In the genomic region with DNA sequence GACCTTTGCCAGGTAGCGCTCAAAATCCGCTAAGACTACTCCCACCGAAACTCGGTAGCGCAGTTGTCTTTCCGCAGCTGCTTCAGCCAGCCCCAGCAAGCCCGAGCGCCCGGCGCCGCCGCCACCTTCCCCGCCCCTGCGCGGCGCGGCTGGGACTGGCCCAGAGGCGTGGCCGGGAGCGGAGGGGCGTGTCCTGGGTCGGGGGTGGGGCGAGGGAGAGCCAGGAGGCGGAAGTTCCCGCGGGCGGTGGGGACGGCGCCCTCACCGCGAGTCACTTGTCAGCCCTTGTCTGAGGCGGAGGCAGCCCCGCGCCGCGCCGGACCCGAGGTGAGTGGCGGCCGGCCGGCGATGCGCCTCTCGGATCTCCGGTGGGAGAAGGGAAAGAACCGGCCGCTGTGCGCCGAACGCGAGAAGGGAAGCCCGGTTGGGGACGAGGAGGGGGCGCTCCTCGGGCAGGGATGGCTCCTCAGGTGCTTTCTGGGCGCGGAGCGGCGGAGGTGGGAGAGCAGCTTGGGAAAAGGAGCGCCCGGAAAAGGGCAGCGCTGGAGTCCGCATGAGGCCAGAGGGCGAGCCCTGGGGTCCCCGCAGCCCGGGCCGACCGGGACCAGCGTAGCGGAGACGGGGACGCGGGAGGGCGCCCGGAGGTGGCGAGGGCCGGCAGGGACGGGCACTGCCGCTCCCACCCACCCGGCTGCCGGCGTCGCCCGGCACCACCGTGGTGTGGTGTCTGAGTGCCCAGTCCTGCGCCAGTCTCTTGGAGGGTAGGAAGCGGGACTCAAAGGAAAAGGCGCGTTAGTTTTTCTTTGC, we compare ENCODE assay signal across 8 cellular contexts. TPM values are rescaled to one million over a fixed set of nuclear protein-coding genes. Genes with fewer than 3 reads are reported as not detected.
DNase-seq lines count a peak whose midpoint lies in the region; ATAC-seq, FAIRE-seq and TF ChIP-seq lines count a peak whose summit lies in the region.

Gene PDLIM5 (plus strand): TSS at position 274 of the 807 bp plus-strand sequence. CDS start 3,347 bp downstream, outside the sequence.

- intact Hi-C loops in adrenal gland (cut with DNase I): loop anchor here in 1 of 2 donors (5.0 kb wide), 1 partner anchor 45 kb away; no protein-coding TSS in a partner anchor
- intact Hi-C loops in heart right ventricle (cut with DNase I): loop anchor here (1.0 to 10.0 kb wide), 14 partner anchors 37 to 145 kb away; no protein-coding TSS in a partner anchor

- peak; percentile 93 for ATAC-seq in HG02642 (IDR thresholded peaks at IDR 0.05; ENCODE audit: poor library complexity, unreplicated experiment)
- ATAC-seq in heart right ventricle: peak; percentile 91 to 97 (median 94)

- H3K27me3 ChIP-seq in adrenal gland: no peaks in the 10 kb centered on the region
- no peaks in the 10 kb centered on the region for H3K27me3 ChIP-seq in heart right ventricle

- peak within 1 kb of the TSS; percentile 98 for H3K4me3 Mint-ChIP-seq in progenitor cell of endocrine pancreas (ENCODE audit: low read depth)

- TF ChIP-seq POLR2A in GM12891 (IDR thresholded peaks at IDR 0.05; ENCODE audit: low read depth, low read length) (peak; percentile 71), adrenal gland (IDR thresholded peaks at IDR 0.05) (peak; percentile 93 to 97)

- DNase-seq in GM12891 (ENCODE audit: insufficient read length, low spot score) (peak; percentile 82), NCI-H1105 (lab: John Stamatoyannopoulos, UW) (peak; percentile 66), T-helper 1 cell (peak; percentile 77 to 91 (median 83)), adrenal gland (peak; percentile 87 to 95 (median 93)), heart right ventricle (peak; percentile 92), progenitor cell of endocrine pancreas (ENCODE audit: low spot score, unreplicated experiment) (peak; percentile 86), ureter (ENCODE audit: low spot score) (peak; percentile 92)

- peak in 2 of 6 experiments; percentile 3 to 5 for TF ChIP-seq CTCF in adrenal gland (IDR thresholded peaks at IDR 0.05)
- TF ChIP-seq CTCF in heart right ventricle (IDR thresholded peaks at IDR 0.05): peak in 2 of 9 donors; percentile 5 to 20
- TF ChIP-seq CTCF in progenitor cell of endocrine pancreas (IDR thresholded peaks at IDR 0.05; ENCODE audit: unreplicated experiment): peak; percentile 13

- H3K36me3 Mint-ChIP-seq in progenitor cell of endocrine pancreas (ENCODE audit: insufficient read depth): peaks cover 6% of the 10 kb centered on the region

- FAIRE-seq in GM12891 (lab: Jason Lieb, UNC): peak; percentile 98

- peaks cover 0 to 11% of the 10 kb centered on the region in 2 donors for H3K36me3 ChIP-seq in adrenal gland (replicated peaks in 1 of 2)
- H3K36me3 ChIP-seq in heart right ventricle: peaks cover 0 to 18% (median 15%) of the 10 kb centered on the region in 9 donors

- H3K4me1 ChIP-seq in adrenal gland (replicated peaks in 1 of 2): peaks cover 11 to 42% of the 10 kb centered on the region in 2 donors
- peaks cover 0 to 47% (median 24%) of the 10 kb centered on the region in 9 donors for H3K4me1 ChIP-seq in heart right ventricle

- peaks cover 44% of the 10 kb centered on the region for H3K4me1 Mint-ChIP-seq in progenitor cell of endocrine pancreas (ENCODE audit: low read depth)

- H3K27me3 Mint-ChIP-seq in progenitor cell of endocrine pancreas: no peaks in the 10 kb centered on the region

- H3K9me3 Mint-ChIP-seq in progenitor cell of endocrine pancreas (ENCODE audit: low read depth): no peaks in the 10 kb centered on the region

- H3K27ac ChIP-seq in adrenal gland: peak within 1 kb of the TSS; percentile 68 to 98 (median 94)
- peak within 1 kb of the TSS; percentile 97 to 100 (median 99) for H3K27ac ChIP-seq in heart right ventricle

- peak within 1 kb of the TSS; percentile 88 for H3K27ac Mint-ChIP-seq in progenitor cell of endocrine pancreas

- WGBS in adrenal gland, 4 donors: 0 to 1% (median 0%) methylated on average over 19 to 89 of the region's 89 CpGs
- WGBS in heart right ventricle, 2 donors: 0% methylated on average over 82 to 89 of the region's 89 CpGs

- H3K9me3 ChIP-seq in adrenal gland (replicated peaks in 1 of 3): no peaks in the 10 kb centered on the region
- no peaks in the 10 kb centered on the region for H3K9me3 ChIP-seq in heart right ventricle

- H3K4me3 ChIP-seq in adrenal gland (peak within 1 kb of the TSS; percentile 27 to 92 (median 64)), heart right ventricle (peak within 1 kb of the TSS; percentile 91 to 99 (median 96))

TF ChIP-seq in GM12891, 5 proteins besides CTCF, POLR2A, EP300 and RAD21:
- TF ChIP-seq POU2F2 (IDR thresholded peaks at IDR 0.05; ENCODE audit: low read depth, low read length) (no peak), POLR2AphosphoS5 (IDR thresholded peaks at IDR 0.05; ENCODE audit: low read depth, low read length) (peak; percentile 76), SPI1 (IDR thresholded peaks at IDR 0.05; ENCODE audit: low read depth, low read length) (no peak), TAF1 (IDR thresholded peaks at IDR 0.05; ENCODE audit: low read depth, low read length) (peak; percentile 83), PAX5 (IDR thresholded peaks at IDR 0.05; ENCODE audit: insufficient read depth, low read length, severe bottlenecking) (no peak)

RNA-seq across cellular contexts. Expression of gene PDLIM5, which starts in this region (rescaled TPM):
- 7.6 TPM for polyA plus RNA-seq in GM12891 (2012; ENCODE audit: low read depth, missing spikeins)
- total RNA-seq in adrenal gland: 100 to 1,000 TPM in 3 of 8 donors, 10 to 100 TPM in 5; 53.9 to 150 (median 84.0) TPM
- 10 to 100 TPM; 26.2 to 92.4 (median 28.9) TPM for polyA plus RNA-seq in adrenal gland
- total RNA-seq in heart right ventricle: 1,000 to 10,000 TPM in 9 of 10 donors, 100 to 1,000 TPM in 1; 856 to 1,549 (median 1,274) TPM
- polyA plus RNA-seq in heart right ventricle: 100 to 1,000 TPM; 221 to 521 TPM
- 66.1 and 67.9 TPM in 2 replicates for total RNA-seq in progenitor cell of endocrine pancreas
- 210 TPM for total RNA-seq in ureter

Comparison
In these comparisons a context has a peak if more than half of its experiments do, and no peak if none do; other contexts are left out.
1. Peak in every context shown above with its lines: DNase-seq, ATAC-seq, H3K4me3 ChIP-seq and H3K27ac ChIP-seq.